In genomic region chr12:14327717-14328116, GRCh38 we compare ENCODE assay signal across 16 cellular contexts. TPM values are rescaled to one million over a fixed set of nuclear protein-coding genes. Genes with fewer than 3 reads are reported as not detected.
A peak's percentile ranks its signal among the peaks of the same experiment; 100 is the strongest.
DNase-seq lines count a peak whose midpoint lies in the region; ATAC-seq and TF ChIP-seq lines count a peak whose summit lies in the region.
"Had no signal": no experiment of that assay in that cellular context is flagged by ENCODE, and none has a peak within 500 bp of the region (broad histone marks: within the 10 kb centered on the region; RNA-seq: fewer than 3 reads in every experiment).

No MANE protein-coding gene starts in this region.

- H3K9me3 Mint-ChIP-seq in dendritic cell treated with granulocyte-macrophage colony-stimulating factor and Interleukin-4, amounts not matched to agents 40 ng/mL and 50 ng/mL, for 4 days, result peaks cover 17% of the 10 kb centered on the region
- no peaks in the 10 kb centered on the region for H3K9me3 Mint-ChIP-seq in activated naive CD4-positive, alpha-beta T cell treated with anti-CD3 and anti-CD28 coated beads, Interleukin-2, amount 50 U/mL, for 72 hours

- no peaks in the 10 kb centered on the region for H3K9me3 ChIP-seq in osteoblast (ENCODE audit: low read depth, low read length)
- H3K9me3 ChIP-seq: pancreas had no signal

- H3K27ac Mint-ChIP-seq in dendritic cell treated with granulocyte-macrophage colony-stimulating factor and Interleukin-4, amounts not matched to agents 40 ng/mL and 50 ng/mL, for 4 days, result peak overlapping the region; percentile 67
- no peak overlapping the region for H3K27ac Mint-ChIP-seq in activated naive CD4-positive, alpha-beta T cell treated with anti-CD3 and anti-CD28 coated beads, Interleukin-2, amount 50 U/mL, for 72 hours
- H3K27ac Mint-ChIP-seq: CD4-positive, alpha-beta T cell had no signal

- H3K36me3 Mint-ChIP-seq in dendritic cell treated with granulocyte-macrophage colony-stimulating factor and Interleukin-4, amounts not matched to agents 40 ng/mL and 50 ng/mL, for 4 days (ENCODE audit: low read depth), result peaks cover 6% of the 10 kb centered on the region
- peaks cover 6 to 8% of the 10 kb centered on the region in 2 donors for H3K36me3 Mint-ChIP-seq in activated naive CD4-positive, alpha-beta T cell treated with anti-CD3 and anti-CD28 coated beads, Interleukin-2, amount 50 U/mL, for 72 hours

- H3K4me3 Mint-ChIP-seq in dendritic cell treated with granulocyte-macrophage colony-stimulating factor and Interleukin-4, amounts not matched to agents 40 ng/mL and 50 ng/mL, for 4 days, result no peak overlapping the region
- H3K4me3 Mint-ChIP-seq: CD4-positive, alpha-beta T cell had no signal

- ATAC-seq in omental fat pad (ENCODE audit: low FRiP score), result no peak
- ATAC-seq in activated naive CD4-positive, alpha-beta T cell treated with anti-CD3 and anti-CD28 coated beads, Interleukin-2, amount 50 U/mL, for 72 hours, result no peak

- peaks cover 11% of the 10 kb centered on the region for H3K4me1 Mint-ChIP-seq in dendritic cell treated with granulocyte-macrophage colony-stimulating factor and Interleukin-4, amounts not matched to agents 40 ng/mL and 50 ng/mL, for 4 days (ENCODE audit: low read depth)

- H3K4me3 ChIP-seq in osteoblast (ENCODE audit: insufficient read depth, low read length), result no peak overlapping the region
- H3K4me3 ChIP-seq: pancreas had no signal

- H3K36me3 ChIP-seq in osteoblast (ENCODE audit: insufficient read depth, low read length), result no peaks in the 10 kb centered on the region
- H3K36me3 ChIP-seq: pancreas had no signal

- TF ChIP-seq CTCF in osteoblast (IDR thresholded peaks at IDR 0.05; ENCODE audit: extremely low read depth, low read depth, low read length), result no peak
- no peak for TF ChIP-seq CTCF in omental fat pad (IDR thresholded peaks at IDR 0.05)

- H3K4me1 ChIP-seq in osteoblast (ENCODE audit: insufficient read depth, low read length), result peaks cover 9% of the 10 kb centered on the region
- H3K4me1 ChIP-seq: pancreas had no signal

- DNase-seq in GM04503 (ENCODE audit: low read depth), result peak; percentile 70
- peak; percentile 88 for DNase-seq in NOMO-1 treated with dmso at 0.1 percent for 144 hours (lab: John Stamatoyannopoulos, UW; ENCODE audit: unreplicated experiment)
- DNase-seq in osteoblast (ENCODE audit: insufficient read length, low spot score, missing footprints), result peak; percentile 91
- no peak for DNase-seq in omental fat pad (ENCODE audit: low spot score)
- no peak for DNase-seq in activated naive CD4-positive, alpha-beta T cell treated with anti-CD3 and anti-CD28 coated beads, Interleukin-2, amount 50 U/mL, for 72 hours (ENCODE audit: low spot score in 2 of 2)
- no peak for DNase-seq in activated CD4-positive, alpha-beta T cell treated with anti-CD3 and anti-CD28 coated beads for 48 hours
- no peak for DNase-seq in NCI-H1436 (lab: John Stamatoyannopoulos, UW)
- DNase-seq: activated CD4-positive, alpha-beta T cell treated with anti-CD3 and anti-CD28 coated beads, Interleukin-2, amount 50 U/mL, for 48 hours; activated gamma-delta T cell; CD4-positive, alpha-beta T cell; NCI-H2029 treated with DMSO at 0.1 percent for 48 hours; pancreas; stimulated activated CD4-positive, alpha-beta T cell treated with anti-CD3 and anti-CD28 coated beads, Interleukin-1b, Interleukin-23, amount 100 ng/mL, for 48 hours; stimulated activated naive CD4-positive, alpha-beta T cell; T-helper 1 cell had no signal

- no peaks in the 10 kb centered on the region for H3K79me2 ChIP-seq in osteoblast (ENCODE audit: insufficient read depth, low read length)

- H4K20me1 ChIP-seq in osteoblast (ENCODE audit: insufficient read depth, low read length), result no peaks in the 10 kb centered on the region

- peak overlapping the region; percentile 79 for H2AFZ ChIP-seq in osteoblast (ENCODE audit: low read length)

- no peak overlapping the region for H3K4me2 ChIP-seq in osteoblast (ENCODE audit: insufficient read depth, low read length)

- no peaks in the 10 kb centered on the region for H3K27me3 ChIP-seq in osteoblast (ENCODE audit: insufficient read depth, low read length)
- H3K27me3 ChIP-seq: pancreas had no signal

- intact Hi-C loops in dendritic cell treated with granulocyte-macrophage colony-stimulating factor and Interleukin-4, amounts not matched to agents 40 ng/mL and 50 ng/mL, for 4 days (cut with micrococcal nuclease), result no loop called here

- peak overlapping the region; percentile 38 for H3K27ac ChIP-seq in osteoblast (ENCODE audit: low read depth, low read length)

- H3K27me3 Mint-ChIP-seq in dendritic cell treated with granulocyte-macrophage colony-stimulating factor and Interleukin-4, amounts not matched to agents 40 ng/mL and 50 ng/mL, for 4 days, result no peaks in the 10 kb centered on the region
- H3K27me3 Mint-ChIP-seq: CD4-positive, alpha-beta T cell had no signal

RNA-seq across cellular contexts. Expression of gene ATF7IP, which starts 37.8 kb away (rescaled TPM):
- total RNA-seq in osteoblast (29.3 and 32.7 TPM in 2 replicates), omental fat pad (10 to 100 TPM; 23.9 to 70.0 (median 34.2) TPM)
- total RNA-seq in activated naive CD4-positive, alpha-beta T cell treated with anti-CD3 and anti-CD28 coated beads, Interleukin-2, amount 50 U/mL, for 72 hours, result 10 to 100 TPM; 78.1 to 85.5 TPM

Comparison
In these comparisons a context has a peak if more than half of its experiments do, and no peak if none do; other contexts are left out.
1. DNase-seq: peak in GM04503 (single experiment), NOMO-1 treated with dmso at 0.1 percent for 144 hours (single experiment) and osteoblast (single experiment); none in omental fat pad (single experiment), activated naive CD4-positive, alpha-beta T cell treated with anti-CD3 and anti-CD28 coated beads, Interleukin-2, amount 50 U/mL, for 72 hours (0 of 2), activated CD4-positive, alpha-beta T cell treated with anti-CD3 and anti-CD28 coated beads for 48 hours (single experiment) and NCI-H1436 (single experiment).